8 cellular contexts compared by ENCODE assay signal in the genomic region with DNA sequence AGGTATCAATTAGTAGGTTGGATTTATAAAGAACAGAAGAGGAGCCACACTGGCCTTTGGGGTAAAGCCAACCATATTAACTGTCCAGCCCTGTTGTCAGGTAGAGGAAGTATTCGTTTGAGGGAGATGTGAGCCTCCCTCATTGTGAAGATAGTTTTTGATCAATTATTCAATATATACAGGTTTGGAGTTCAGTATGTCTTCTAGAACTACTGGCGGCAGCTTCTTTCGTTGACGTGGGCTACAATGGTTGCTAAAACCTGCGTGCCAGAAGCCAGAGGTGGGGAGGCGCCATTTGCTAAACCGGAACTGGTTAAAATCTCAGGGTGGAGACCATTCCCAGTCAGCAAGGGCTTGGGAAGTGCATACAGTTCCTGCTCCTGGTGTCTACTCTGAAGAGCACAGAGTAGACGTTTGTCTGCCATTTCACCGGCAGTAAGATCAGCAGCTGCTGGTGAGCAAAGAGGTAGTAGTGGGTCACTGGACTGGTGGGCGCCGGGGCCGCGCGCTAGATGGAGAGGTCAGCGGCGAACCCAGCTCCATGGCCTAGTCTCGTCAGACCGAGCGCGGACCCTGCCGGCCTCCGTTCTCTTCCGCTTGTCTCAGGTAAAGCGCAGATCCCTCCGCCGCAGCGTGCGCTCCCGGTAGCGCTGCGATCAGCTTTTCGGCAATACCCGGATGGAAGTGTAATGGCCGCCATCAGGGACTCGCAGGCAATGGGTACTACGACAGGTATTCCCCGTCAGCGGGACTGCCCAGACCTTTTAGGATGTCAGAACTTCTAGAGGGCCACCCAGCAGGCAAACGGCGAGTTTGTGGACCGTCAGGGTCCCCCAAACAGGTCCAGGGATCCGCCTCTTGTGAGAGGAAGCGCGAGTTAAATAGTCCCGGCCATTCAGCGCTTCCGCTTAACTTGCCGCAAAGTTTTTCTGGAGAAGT. TPM values are rescaled to one million over a fixed set of nuclear protein-coding genes. Genes with fewer than 3 reads are reported as not detected.
DNase-seq lines count a peak whose midpoint lies in the region; ATAC-seq and TF ChIP-seq lines count a peak whose summit lies in the region.

A gene with protein sequence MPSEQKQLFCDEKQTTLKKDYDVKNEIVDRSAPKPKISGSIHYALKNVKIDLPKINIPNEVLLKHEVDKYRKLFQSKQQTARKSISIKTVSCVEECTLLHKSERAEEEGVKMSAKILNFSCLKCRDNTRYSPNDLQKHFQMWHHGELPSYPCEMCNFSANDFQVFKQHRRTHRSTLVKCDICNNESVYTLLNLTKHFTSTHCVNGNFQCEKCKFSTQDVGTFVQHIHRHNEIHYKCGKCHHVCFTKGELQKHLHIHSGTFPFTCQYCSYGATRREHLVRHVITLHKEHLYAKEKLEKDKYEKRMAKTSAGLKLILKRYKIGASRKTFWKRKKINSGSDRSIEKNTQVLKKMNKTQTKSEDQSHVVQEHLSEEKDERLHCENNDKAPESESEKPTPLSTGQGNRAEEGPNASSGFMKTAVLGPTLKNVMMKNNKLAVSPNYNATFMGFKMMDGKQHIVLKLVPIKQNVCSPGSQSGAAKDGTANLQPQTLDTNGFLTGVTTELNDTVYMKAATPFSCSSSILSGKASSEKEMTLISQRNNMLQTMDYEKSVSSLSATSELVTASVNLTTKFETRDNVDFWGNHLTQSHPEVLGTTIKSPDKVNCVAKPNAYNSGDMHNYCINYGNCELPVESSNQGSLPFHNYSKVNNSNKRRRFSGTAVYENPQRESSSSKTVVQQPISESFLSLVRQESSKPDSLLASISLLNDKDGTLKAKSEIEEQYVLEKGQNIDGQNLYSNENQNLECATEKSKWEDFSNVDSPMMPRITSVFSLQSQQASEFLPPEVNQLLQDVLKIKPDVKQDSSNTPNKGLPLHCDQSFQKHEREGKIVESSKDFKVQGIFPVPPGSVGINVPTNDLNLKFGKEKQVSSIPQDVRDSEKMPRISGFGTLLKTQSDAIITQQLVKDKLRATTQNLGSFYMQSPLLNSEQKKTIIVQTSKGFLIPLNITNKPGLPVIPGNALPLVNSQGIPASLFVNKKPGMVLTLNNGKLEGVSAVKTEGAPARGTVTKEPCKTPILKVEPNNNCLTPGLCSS (N-terminal part only) (plus strand): TSS at position 911 of the 939 bp plus-strand sequence. CDS start 26,026 bp downstream, outside the sequence.

- CTCF ChIA-PET in mammary epithelial cell (lab: Charles Lee; ENCODE audit: low non-redundant PET), result no interaction called here

- peak within 1 kb of the TSS; percentile 78 for H3K4me2 ChIP-seq in mammary epithelial cell (ENCODE audit: insufficient read depth, low read depth, low read length)
- peak within 1 kb of the TSS; percentile 87 for H3K4me2 ChIP-seq in smooth muscle cell

- H3K27me3 ChIP-seq in mammary epithelial cell (ENCODE audit: insufficient read depth, low read length), result no peaks in the 10 kb centered on the region
- peaks cover 15% of the 10 kb centered on the region for H3K27me3 ChIP-seq in smooth muscle cell (ENCODE audit: low read depth)

- H3K36me3 ChIP-seq in mammary epithelial cell (ENCODE audit: insufficient read depth, low read length) (no peaks in the 10 kb centered on the region), smooth muscle cell (ENCODE audit: low read depth) (peaks cover 10% of the 10 kb centered on the region)

- 12% methylated on average over 24 of the region's 48 CpGs for WGBS in mammary epithelial cell (ENCODE audit: low coverage, missing lambda C conversion rate)
- WGBS in smooth muscle cell (ENCODE audit: low lambda C conversion rate), result 8% methylated on average over 48 of the region's 48 CpGs

- intact Hi-C loops in mammary epithelial cell (cut with micrococcal nuclease), result loop anchor here (1.0 to 2.0 kb wide), 2 partner anchors 39 to 85 kb away; no protein-coding TSS in a partner anchor

- H3K27ac ChIP-seq in mammary epithelial cell (ENCODE audit: insufficient read depth, low read depth, low read length) (peak within 1 kb of the TSS; percentile 98), smooth muscle cell (ENCODE audit: low read depth) (peak within 1 kb of the TSS; percentile 96)

- BruUV-seq in mammary epithelial cell (replicated peaks; lab: Mats Ljungman, UMichigan), result TSS peak; percentile 89

- no peaks in the 10 kb centered on the region for H3F3A ChIP-seq in smooth muscle cell (ENCODE audit: low read depth)

- DNase-seq in ACHN, result peak; percentile 99
- peak; percentile 89 for DNase-seq in NCI-H2171 treated with DMSO at 0.1 percent for 48 hours (lab: John Stamatoyannopoulos, UW)
- DNase-seq in mammary epithelial cell, result peak; percentile 95
- peak; percentile 92 for DNase-seq in iPS-NIHi7 (ENCODE audit: extremely low spot score)
- DNase-seq in smooth muscle cell (lab: John Stamatoyannopoulos, UW; ENCODE audit: unreplicated experiment), result peak; percentile 70

- peak; percentile 80 for ATAC-seq in GM18868 (IDR thresholded peaks at IDR 0.05; ENCODE audit: unreplicated experiment)
- ATAC-seq in HG03103 (IDR thresholded peaks at IDR 0.05; ENCODE audit: low read depth, unreplicated experiment), result peak; percentile 67

- H3K9ac ChIP-seq in mammary epithelial cell (ENCODE audit: insufficient read depth, low read length) (peak within 1 kb of the TSS; percentile 96), smooth muscle cell (ENCODE audit: low read depth) (peak within 1 kb of the TSS; percentile 93)

- H2AFZ ChIP-seq in mammary epithelial cell (ENCODE audit: low read depth, low read length) (peak within 1 kb of the TSS; percentile 99), smooth muscle cell (ENCODE audit: low read depth) (peak within 1 kb of the TSS; percentile 95)

- dilution Hi-C loops in mammary epithelial cell (cut with HindIII; ENCODE audit: low sequenced_read_pairs), result no loop called here

- no peaks in the 10 kb centered on the region for H4K20me1 ChIP-seq in mammary epithelial cell (ENCODE audit: insufficient read depth, low read length)
- no peaks in the 10 kb centered on the region for H4K20me1 ChIP-seq in smooth muscle cell (ENCODE audit: low read depth)

- H3K79me2 ChIP-seq in mammary epithelial cell (ENCODE audit: insufficient read depth, low read length) (peaks cover 19% of the 10 kb centered on the region), smooth muscle cell (ENCODE audit: low read depth) (peaks cover 18% of the 10 kb centered on the region)

- in situ Hi-C loops in ACHN (cut with HindIII; ENCODE audit: low pct_ligation_motif_present, low pct_unique_long_range_greater_than_20kb, low sequenced_read_pairs) (no loop called here), mammary epithelial cell (cut with MboI; ENCODE audit: low sequenced_read_pairs in 2 of 2) (loop anchor here in 1 of 2 donors (5.0 kb wide), 1 partner anchor 37 kb away; no protein-coding TSS in a partner anchor)

- TF ChIP-seq CTCF in WI38 (IDR thresholded peaks at IDR 0.05; ENCODE audit: low read depth, low read length), result no peak
- no peak for TF ChIP-seq CTCF in mammary epithelial cell (conservative IDR thresholded peaks at IDR 0.05 in 1 of 2, IDR thresholded peaks at IDR 0.05 in 1 of 2; ENCODE audit: extremely low read depth in 1 of 2, insufficient read depth in 1 of 2, low read depth in 1 of 2, low read length in 2 of 2)
- TF ChIP-seq CTCF in smooth muscle cell (IDR thresholded peaks at IDR 0.05; ENCODE audit: borderline replicate concordance, insufficient read depth, poor library complexity, severe bottlenecking), result no peak

- H3K9me3 ChIP-seq in mammary epithelial cell (replicated peaks; ENCODE audit: insufficient read depth, low read length) (no peaks in the 10 kb centered on the region), smooth muscle cell (replicated peaks; ENCODE audit: low read depth) (no peaks in the 10 kb centered on the region)

- H3K4me3 ChIP-seq in WI38 (ENCODE audit: low read depth, low read length) (peak within 1 kb of the TSS; percentile 77), mammary epithelial cell (replicated peaks in 1 of 3; ENCODE audit: insufficient read depth in 1 of 3, low read depth in 2 of 3, low read length in 3 of 3) (peak within 1 kb of the TSS; percentile 66 to 97 (median 81)), smooth muscle cell (peak within 1 kb of the TSS; percentile 63)

- peaks cover 17% of the 10 kb centered on the region for H3K4me1 ChIP-seq in mammary epithelial cell (ENCODE audit: insufficient read depth, low read length)
- H3K4me1 ChIP-seq in smooth muscle cell (ENCODE audit: low read depth), result peaks cover 26% of the 10 kb centered on the region

RNA-seq across cellular contexts. Expression of the gene that starts here (rescaled TPM):
- total RNA-seq in mammary epithelial cell (10 to 100 TPM; 17.3 to 20.3 TPM), smooth muscle cell (26.9 and 32.4 TPM in 2 replicates)
- polyA plus RNA-seq in mammary epithelial cell (4.0 TPM), smooth muscle cell (9.0 and 11.9 TPM in 2 replicates)
- polyA minus RNA-seq in mammary epithelial cell, result 6.7 TPM

Comparison
In these comparisons a context has a peak if more than half of its experiments do, and no peak if none do; other contexts are left out.
1. Peak in every context shown above with its lines: DNase-seq, ATAC-seq, H3K4me3 ChIP-seq and H3K27ac ChIP-seq.